ENCODE assay signal across 1 cellular context in genomic region chr11:128825050-128825806, GRCh38.
TF ChIP-seq lines count a peak whose summit lies in the region.

No MANE protein-coding gene starts in this region.

TF ChIP-seq in GM23338, 12 proteins besides CTCF, POLR2A, EP300 and RAD21 (continued from another document):
- TF ChIP-seq ZNF462 (CRISPR knock-in tag; IDR thresholded peaks at IDR 0.05) = no peak
- TF ChIP-seq CREB1 (CRISPR knock-in tag; IDR thresholded peaks at IDR 0.05; ENCODE audit: low read depth) = no peak
- TF ChIP-seq STAT1 (IDR thresholded peaks at IDR 0.05; ENCODE audit: unreplicated experiment) = no peak
- no peak for TF ChIP-seq ETS1 (IDR thresholded peaks at IDR 0.05)
- no peak for TF ChIP-seq JUNB (IDR thresholded peaks at IDR 0.05; ENCODE audit: unreplicated experiment)
- no peak for TF ChIP-seq REST (IDR thresholded peaks at IDR 0.05; ENCODE audit: unreplicated experiment)
- no peak for TF ChIP-seq ZNF331 (CRISPR knock-in tag; IDR thresholded peaks at IDR 0.05; ENCODE audit: low read depth)
- TF ChIP-seq EZH2 (IDR thresholded peaks at IDR 0.05; ENCODE audit: low read depth, unreplicated experiment) = no peak
- no peak for TF ChIP-seq NANOG (IDR thresholded peaks at IDR 0.05; ENCODE audit: borderline replicate concordance)
